In the genomic region with DNA sequence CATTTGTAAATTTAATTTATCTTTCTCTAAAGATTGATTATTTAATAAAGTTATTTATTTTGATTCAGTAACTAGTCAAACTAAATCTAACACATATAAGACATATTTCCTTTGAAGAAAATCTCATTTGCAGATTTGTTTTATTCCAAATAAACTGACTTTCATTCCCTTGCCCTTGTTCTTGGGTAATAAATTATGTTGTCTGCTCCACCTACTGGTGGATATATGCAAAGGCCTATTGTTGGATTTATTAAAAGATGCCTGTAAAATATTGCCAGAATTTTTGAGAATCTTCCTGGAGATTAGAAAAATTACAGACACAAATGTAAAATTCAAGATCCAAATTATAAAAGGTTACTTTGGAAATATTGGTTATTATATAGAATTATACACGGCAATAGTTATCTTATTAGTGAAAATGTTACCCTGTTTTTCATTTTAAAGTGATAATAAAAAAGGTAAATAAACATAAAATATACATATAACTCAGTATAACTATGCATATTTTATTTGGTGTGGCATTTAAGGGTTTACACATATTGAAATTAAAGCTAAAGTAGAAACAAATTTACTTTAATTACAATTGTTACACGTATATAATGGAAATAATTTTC, we compare ENCODE assay signal across 8 cellular contexts.
DNase-seq lines count a peak whose midpoint lies in the region; ATAC-seq and TF ChIP-seq lines count a peak whose summit lies in the region.

No MANE protein-coding gene starts in this region.

- H3K9me3 ChIP-seq in CD8-positive, alpha-beta T cell (ENCODE audit: low read length): no peaks in the 10 kb centered on the region
- H3K9me3 ChIP-seq in H9 (ENCODE audit: control insufficient read depth, low read depth, low read length) (no peaks in the 10 kb centered on the region), breast epithelium (no peaks in the 10 kb centered on the region)

- H3K23me2 ChIP-seq in H9 (ENCODE audit: insufficient read length, low read depth, low read length, poor library complexity, severe bottlenecking): no peaks in the 10 kb centered on the region

- no peak overlapping the region for H2AFZ ChIP-seq in H9 (ENCODE audit: low read length)

- no peak for DNase-seq in CD8-positive, alpha-beta T cell
- DNase-seq in H9 (no peak), NCI-H2227 treated with DMSO at 0.1 percent for 48 hours (lab: John Stamatoyannopoulos, UW) (peak; percentile 32), breast epithelium (ENCODE audit: low spot score in 2 of 2) (no peak), midbrain (lab: John Stamatoyannopoulos, UW) (peak; percentile 2), mesenteric fat pad (ENCODE audit: low spot score) (no peak), NCI-H1930 (lab: John Stamatoyannopoulos, UW) (no peak)

- H2BK5ac ChIP-seq in H9 (ENCODE audit: insufficient read length, low read length): no peak overlapping the region

- intact Hi-C loops in CD8-positive, alpha-beta T cell (cut with DNase I, micrococcal nuclease): no loop called here
- intact Hi-C loops in breast epithelium (cut with DNase I; ENCODE audit: low total_unique reads): no loop called here

- ATAC-seq in CD8-positive, alpha-beta T cell: no peak
- ATAC-seq in esophagus mucosa: no peak

- no peaks in the 10 kb centered on the region for H3K4me1 Mint-ChIP-seq in CD8-positive, alpha-beta T cell (ENCODE audit: low read depth)
- H3K4me1 Mint-ChIP-seq in H9: no peaks in the 10 kb centered on the region

- H2AK5ac ChIP-seq in H9 (ENCODE audit: insufficient read length, low read length): no peak overlapping the region

- no peak overlapping the region for H4K91ac ChIP-seq in H9 (ENCODE audit: insufficient read length, low read depth, low read length)

- H3K4me1 ChIP-seq in CD8-positive, alpha-beta T cell (ENCODE audit: insufficient read depth, low read length): no peaks in the 10 kb centered on the region
- H3K4me1 ChIP-seq in H9 (ENCODE audit: insufficient read depth, low read length): no peaks in the 10 kb centered on the region
- no peaks in the 10 kb centered on the region for H3K4me1 ChIP-seq in breast epithelium

- H3K4me3 ChIP-seq in CD8-positive, alpha-beta T cell (ENCODE audit: low read depth, low read length): no peak overlapping the region
- H3K4me3 ChIP-seq in breast epithelium: no peak overlapping the region

- no peaks in the 10 kb centered on the region for H3K79me2 ChIP-seq in H9 (ENCODE audit: insufficient read depth, low read length)

- H3K27ac ChIP-seq in CD8-positive, alpha-beta T cell (ENCODE audit: low read depth, low read length): no peak overlapping the region
- H3K27ac ChIP-seq in H9 (ENCODE audit: insufficient read length, low read depth, low read length) (no peak overlapping the region), breast epithelium (no peak overlapping the region)

- H4K8ac ChIP-seq in H9 (replicated peaks; ENCODE audit: insufficient read length, low read depth, low read length): no peak overlapping the region

- no peaks in the 10 kb centered on the region for H4K20me1 ChIP-seq in H9 (ENCODE audit: control insufficient read depth, insufficient read depth, insufficient read length)

- no peaks in the 10 kb centered on the region for H3K27me3 Mint-ChIP-seq in CD8-positive, alpha-beta T cell (ENCODE audit: low read depth)
- no peaks in the 10 kb centered on the region for H3K27me3 Mint-ChIP-seq in H9 (ENCODE audit: low read depth)

- H3K4ac ChIP-seq in H9 (ENCODE audit: low read depth, low read length): no peak overlapping the region

- POLR2A ChIA-PET in CD8-positive, alpha-beta T cell (lab: Charles Lee): no interaction called here

- H3K27ac Mint-ChIP-seq in CD8-positive, alpha-beta T cell: no peak overlapping the region
- H3K27ac Mint-ChIP-seq in H9: no peak overlapping the region

- no peaks in the 10 kb centered on the region for H3K79me1 ChIP-seq in H9 (ENCODE audit: insufficient read depth, low read depth, low read length, poor library complexity, severe bottlenecking)

- H3K4me3 Mint-ChIP-seq in CD8-positive, alpha-beta T cell: no peak overlapping the region
- no peak overlapping the region for H3K4me3 Mint-ChIP-seq in H9

- no peak overlapping the region for H2BK120ac ChIP-seq in H9 (ENCODE audit: low read depth, low read length, poor library complexity, severe bottlenecking)

- H3K36me3 Mint-ChIP-seq in CD8-positive, alpha-beta T cell: no peaks in the 10 kb centered on the region
- no peaks in the 10 kb centered on the region for H3K36me3 Mint-ChIP-seq in H9 (ENCODE audit: insufficient read depth in 1 of 3, low read depth in 3 of 3)

- H4K5ac ChIP-seq in H9 (ENCODE audit: insufficient read length, low read depth, low read length): no peak overlapping the region

- H3K9me3 Mint-ChIP-seq in CD8-positive, alpha-beta T cell: no peaks in the 10 kb centered on the region
- H3K9me3 Mint-ChIP-seq in H9: 0 out of 5 replicates have a peak, but pooled peaks cover 0 to 2% of the 10 kb centered on the region in 2 experiments

- TF ChIP-seq CTCF in CD8-positive, alpha-beta T cell (IDR thresholded peaks at IDR 0.05): peak; percentile 62
- TF ChIP-seq CTCF in H9 (conservative IDR thresholded peaks at IDR 0.05) (peak; percentile 84), breast epithelium (IDR thresholded peaks at IDR 0.05) (peak in 2 of 3 donors; percentile 45 to 48)

- no peak overlapping the region for H2BK12ac ChIP-seq in H9 (ENCODE audit: insufficient read length, low read depth, low read length)

- no peak overlapping the region for H3K56ac ChIP-seq in H9 (ENCODE audit: insufficient read length, low read depth, low read length)

- no peak overlapping the region for H3K18ac ChIP-seq in H9 (ENCODE audit: insufficient read length, low read depth, low read length)

- no peak overlapping the region for H3T11ph ChIP-seq in H9 (ENCODE audit: low read length)

- TF ChIP-seq POLR2A in breast epithelium (IDR thresholded peaks at IDR 0.05): no peak

- WGBS in H9 (ENCODE audit: extremely low coverage, insufficient read length, low lambda C conversion rate): no CpG with 5 or more reads among the region's 2 CpGs

- no peak overlapping the region for H2BK15ac ChIP-seq in H9 (ENCODE audit: low read depth, low read length)

- no peak overlapping the region for H3K23ac ChIP-seq in H9 (ENCODE audit: insufficient read length, low read depth, low read length)

- H3K9ac ChIP-seq in H9 (ENCODE audit: extremely low read depth, insufficient read length, low read length): no peak overlapping the region

- H3K14ac ChIP-seq in H9 (ENCODE audit: insufficient read depth, low read length): no peak overlapping the region

- no peak overlapping the region for H3K4me2 ChIP-seq in H9 (ENCODE audit: insufficient read depth, insufficient read length, low read length)

- CTCF ChIA-PET in CD8-positive, alpha-beta T cell (lab: Charles Lee): no interaction called here

- no peaks in the 10 kb centered on the region for H3K27me3 ChIP-seq in CD8-positive, alpha-beta T cell (ENCODE audit: insufficient read depth, low read length)
- H3K27me3 ChIP-seq in H9 (ENCODE audit: insufficient read depth, low read length): no peaks in the 10 kb centered on the region
- no peaks in the 10 kb centered on the region for H3K27me3 ChIP-seq in breast epithelium

- no peak overlapping the region for H2BK20ac ChIP-seq in H9 (ENCODE audit: low read depth, low read length, poor library complexity, severe bottlenecking)

- H3K36me3 ChIP-seq in CD8-positive, alpha-beta T cell (ENCODE audit: insufficient read depth, low read length): no peaks in the 10 kb centered on the region
- no peaks in the 10 kb centered on the region for H3K36me3 ChIP-seq in breast epithelium

Comparison
In these comparisons a context has a peak if more than half of its experiments do, and no peak if none do; other contexts are left out.
1. DNase-seq: peak in NCI-H2227 treated with DMSO at 0.1 percent for 48 hours (single experiment) and midbrain (single experiment); none in CD8-positive, alpha-beta T cell (0 of 7), H9 (single experiment), breast epithelium (0 of 2), mesenteric fat pad (single experiment) and NCI-H1930 (0 of 2).
2. Peak in every context shown above with its lines, with median percentiles within 50 percentile points of each other: CTCF ChIP-seq.